8 cellular contexts compared by ENCODE assay signal in genomic region chr5:95283761-95284511, GRCh38. TPM values are rescaled to one million over a fixed set of nuclear protein-coding genes. Genes with fewer than 3 reads are reported as not detected.
A peak's percentile ranks its signal among the peaks of the same experiment; 100 is the strongest.
DNase-seq lines count a peak whose midpoint lies in the region; ATAC-seq, FAIRE-seq and TF ChIP-seq lines count a peak whose summit lies in the region.

No MANE protein-coding gene starts in this region.

- peak; percentile 25 for DNase-seq in activated T-cell treated with anti-CD3 and anti-CD28 coated beads for 48 hours (ENCODE audit: low read depth)
- no peak for DNase-seq in activated T-cell treated with anti-CD3 and anti-CD28 coated beads for 4 hours
- DNase-seq in HCEC 1CT = peak; percentile 6
- DNase-seq in NCI-H1092 (lab: John Stamatoyannopoulos, UW) = peak; percentile 25
- peak in 2 of 3 experiments; percentile 6 to 13 for DNase-seq in activated CD8-positive, alpha-beta memory T cell treated with anti-CD3 and anti-CD28 coated beads for 48 hours (ENCODE audit: low read depth in 2 of 3, low spot score in 2 of 3)
- peak; percentile 44 for DNase-seq in Right ventricle myocardium superior
- DNase-seq in pancreas = peak; percentile 11 to 85 (median 46)
- DNase-seq in foreskin melanocyte = no peak

- intact Hi-C loops in Right ventricle myocardium superior (cut with DNase I) (no loop called here), pancreas (cut with DNase I) (no loop called here)

- FAIRE-seq in pancreas (lab: Jason Lieb, UNC) = no peak

- no peak overlapping the region for H3K27ac ChIP-seq in pancreas

- peaks cover 0 to 23% (median 10%) of the 10 kb centered on the region in 4 donors for H3K27me3 ChIP-seq in pancreas

- TF ChIP-seq CTCF in pancreas (IDR thresholded peaks at IDR 0.05) = peak in 2 of 4 donors; percentile 18 to 23

- H3K4me3 ChIP-seq in pancreas = peak overlapping the region; percentile 41 to 83 (median 52)

- H3K36me3 ChIP-seq in pancreas = no peaks in the 10 kb centered on the region

- WGBS in pancreas, 2 donors = 0 to 1% methylated on average over 67 to 80 of the region's 80 CpGs

- peaks cover 0 to 4% (median 0%) of the 10 kb centered on the region in 3 donors for H3K4me1 ChIP-seq in pancreas

- ATAC-seq in Right ventricle myocardium superior (ENCODE audit: poor library complexity) (peak; percentile 80), pancreas (peak; percentile 65 to 76 (median 73))

- H3K9me3 ChIP-seq in pancreas = no peaks in the 10 kb centered on the region

RNA-seq across cellular contexts. Expression of gene MCTP1, which starts 1.0 kb away (rescaled TPM):
- 7.1 TPM for total RNA-seq in Right ventricle myocardium superior
- total RNA-seq in pancreas = 1 to 10 TPM; 1.6 to 8.1 (median 2.6) TPM
- polyA plus RNA-seq in pancreas = 1 to 10 TPM in 1 of 2 donors, under 1 TPM in 1; 0.80 to 1.5 TPM

Comparison
In these comparisons a context has a peak if more than half of its experiments do, and no peak if none do; other contexts are left out.
1. DNase-seq: peak in activated T-cell treated with anti-CD3 and anti-CD28 coated beads for 48 hours (single experiment), HCEC 1CT (single experiment), NCI-H1092 (single experiment), activated CD8-positive, alpha-beta memory T cell treated with anti-CD3 and anti-CD28 coated beads for 48 hours (2 of 3), Right ventricle myocardium superior (single experiment) and pancreas (6 of 6); none in activated T-cell treated with anti-CD3 and anti-CD28 coated beads for 4 hours (single experiment) and foreskin melanocyte (single experiment).